ENCODE assay signal across 16 cellular contexts in genomic region chr7:47556511-47557180, GRCh38. TPM values are rescaled to one million over a fixed set of nuclear protein-coding genes. Genes with fewer than 3 reads are reported as not detected.
DNase-seq lines count a peak whose midpoint lies in the region; ATAC-seq and TF ChIP-seq lines count a peak whose summit lies in the region.
"Had no signal": no experiment of that assay in that cellular context is flagged by ENCODE, and none has a peak within 500 bp of the region (broad histone marks: within the 10 kb centered on the region; RNA-seq: fewer than 3 reads in every experiment).

No MANE protein-coding gene starts in this region.

- CTCF ChIA-PET in mammary epithelial cell (lab: Charles Lee; ENCODE audit: low non-redundant PET) (no interaction called here), MCF 10A (lab: Yijun Ruan, JAX) (interaction anchor here (0.6 kb wide), 1 partner anchor 1420 kb away, joined by 3 read pairs; no protein-coding TSS in a partner anchor), WTC11 (lab: Charles Lee) (no interaction called here)

- H3K27ac Mint-ChIP-seq in MCF 10A (ENCODE audit: low read depth, unreplicated experiment) (no peak overlapping the region), WTC11 (peak overlapping the region; percentile 70)
- H3K27ac Mint-ChIP-seq: activated naive CD4-positive, alpha-beta T cell treated with anti-CD3 and anti-CD28 coated beads for 36 hours; natural killer cell treated with Interleukin-12 subunit alpha and Interleukin-12 subunit beta and Interleukin-15 and Interleukin-18, amount 100 ng/mL, for 72 hours had no signal

- H3K27me3 Mint-ChIP-seq in MCF 10A (ENCODE audit: insufficient read depth, unreplicated experiment): no peaks in the 10 kb centered on the region
- H3K27me3 Mint-ChIP-seq in WTC11 (ENCODE audit: low read depth): no peaks in the 10 kb centered on the region
- H3K27me3 Mint-ChIP-seq: natural killer cell treated with Interleukin-12 subunit alpha and Interleukin-12 subunit beta and Interleukin-15 and Interleukin-18, amount 100 ng/mL, for 72 hours had no signal

- H3K4me3 Mint-ChIP-seq in MCF 10A (ENCODE audit: unreplicated experiment) (no peak overlapping the region), WTC11 (no peak overlapping the region)
- H3K4me3 Mint-ChIP-seq: activated naive CD4-positive, alpha-beta T cell treated with anti-CD3 and anti-CD28 coated beads for 36 hours; natural killer cell treated with Interleukin-12 subunit alpha and Interleukin-12 subunit beta and Interleukin-15 and Interleukin-18, amount 100 ng/mL, for 72 hours had no signal

- H4K20me1 ChIP-seq in mammary epithelial cell (ENCODE audit: insufficient read depth, low read length) (no peaks in the 10 kb centered on the region), MM.1S (ENCODE audit: insufficient read depth, low read length) (no peaks in the 10 kb centered on the region)

- DNase-seq in mammary epithelial cell (no peak), MCF 10A (ENCODE audit: unreplicated experiment) (no peak), WTC11 (ENCODE audit: low spot score) (no peak), right lobe of liver (no peak), dorsolateral prefrontal cortex (no peak), SHP77 treated with DMSO at 0.1 percent for 48 hours (lab: John Stamatoyannopoulos, UW) (no peak), MM.1S (no peak)
- DNase-seq: activated naive CD4-positive, alpha-beta T cell treated with anti-CD3 and anti-CD28 coated beads for 36 hours; KG1; NCI-H1930; stimulated activated naive CD4-positive, alpha-beta T cell had no signal

- no peak overlapping the region for H3K9ac ChIP-seq in mammary epithelial cell (ENCODE audit: insufficient read depth, low read length)
- H3K9ac ChIP-seq in MM.1S (ENCODE audit: low read length): no peak overlapping the region

- H3K9me3 ChIP-seq in mammary epithelial cell (replicated peaks; ENCODE audit: insufficient read depth, low read length) (no peaks in the 10 kb centered on the region), right lobe of liver (no peaks in the 10 kb centered on the region), MM.1S (replicated peaks; ENCODE audit: insufficient read depth, low read length) (no peaks in the 10 kb centered on the region)
- H3K9me3 ChIP-seq: right atrium auricular region had no signal

- peak overlapping the region; percentile 20 for H3K4me2 ChIP-seq in mammary epithelial cell (ENCODE audit: insufficient read depth, low read depth, low read length)
- H3K4me2 ChIP-seq in MM.1S (ENCODE audit: low read depth, low read length): no peak overlapping the region

- POLR2A ChIA-PET in MCF 10A (lab: Yijun Ruan, JAX): interaction anchor here (0.6 to 0.9 kb wide), 3 partner anchors 8 to 16 kb away, joined by 3 read pairs; no protein-coding TSS in a partner anchor
- POLR2A ChIA-PET in WTC11 (lab: Charles Lee): no interaction called here

- TF ChIP-seq POLR2A in right lobe of liver (IDR thresholded peaks at IDR 0.05): no peak

- intact Hi-C loops in mammary epithelial cell (cut with micrococcal nuclease) (no loop called here), MCF 10A (cut with micrococcal nuclease) (no loop called here), right lobe of liver (cut with DNase I) (no loop called here), dorsolateral prefrontal cortex (cut with DNase I) (no loop called here)

- H3K36me3 ChIP-seq in mammary epithelial cell (ENCODE audit: insufficient read depth, low read length) (no peaks in the 10 kb centered on the region), right lobe of liver (no peaks in the 10 kb centered on the region), MM.1S (replicated peaks; ENCODE audit: insufficient read depth, low read length) (no peaks in the 10 kb centered on the region)
- H3K36me3 ChIP-seq: right atrium auricular region had no signal

- H3K4me1 ChIP-seq in mammary epithelial cell (ENCODE audit: insufficient read depth, low read length): peaks cover 50% of the 10 kb centered on the region
- H3K4me1 ChIP-seq in right lobe of liver: peaks cover 0 to under 1% (median 0%) of the 10 kb centered on the region in 4 donors
- no peaks in the 10 kb centered on the region for H3K4me1 ChIP-seq in MM.1S (ENCODE audit: low read length)

- H3K36me3 Mint-ChIP-seq in MCF 10A (ENCODE audit: insufficient read depth, unreplicated experiment) (peaks cover 20% of the 10 kb centered on the region), WTC11 (peaks cover 16% of the 10 kb centered on the region)
- H3K36me3 Mint-ChIP-seq: natural killer cell treated with Interleukin-12 subunit alpha and Interleukin-12 subunit beta and Interleukin-15 and Interleukin-18, amount 100 ng/mL, for 72 hours had no signal

- H3K9me2 ChIP-seq in MM.1S (replicated peaks; ENCODE audit: insufficient read depth, low read length): no peaks in the 10 kb centered on the region

- H3K79me2 ChIP-seq in mammary epithelial cell (ENCODE audit: insufficient read depth, low read length) (peaks cover 45% of the 10 kb centered on the region), MM.1S (ENCODE audit: low read length) (peaks cover 31% of the 10 kb centered on the region)

- H3K4me3 ChIP-seq in mammary epithelial cell (replicated peaks in 1 of 3; ENCODE audit: insufficient read depth in 1 of 3, low read depth in 2 of 3, low read length in 3 of 3) (no peak overlapping the region), right lobe of liver (no peak overlapping the region), dorsolateral prefrontal cortex (no peak overlapping the region), MM.1S (ENCODE audit: low read length) (no peak overlapping the region)
- H3K4me3 ChIP-seq: right atrium auricular region, SK-N-MC had no signal

- BruUV-seq in mammary epithelial cell (replicated peaks; lab: Mats Ljungman, UMichigan) (no TSS peak), MCF 10A (replicated peaks; lab: Mats Ljungman, UMichigan) (no TSS peak)

- dilution Hi-C loops in mammary epithelial cell (cut with HindIII; ENCODE audit: low sequenced_read_pairs): no loop called here

- H3K9me3 Mint-ChIP-seq in MCF 10A (ENCODE audit: unreplicated experiment) (no peaks in the 10 kb centered on the region), WTC11 (peaks cover 13% of the 10 kb centered on the region)
- H3K9me3 Mint-ChIP-seq: activated naive CD4-positive, alpha-beta T cell treated with anti-CD3 and anti-CD28 coated beads for 36 hours; natural killer cell treated with Interleukin-12 subunit alpha and Interleukin-12 subunit beta and Interleukin-15 and Interleukin-18, amount 100 ng/mL, for 72 hours had no signal

- ATAC-seq in WTC11 (no peak), right lobe of liver (peak; percentile 42 to 62 (median 55)), HG03342 (IDR thresholded peaks at IDR 0.05; ENCODE audit: unreplicated experiment) (no peak)

- H3K4me1 Mint-ChIP-seq in MCF 10A (ENCODE audit: insufficient read depth, unreplicated experiment) (peaks cover 41% of the 10 kb centered on the region), WTC11 (peaks cover 37% of the 10 kb centered on the region)

- H3K27ac ChIP-seq in mammary epithelial cell (ENCODE audit: insufficient read depth, low read depth, low read length): no peak overlapping the region
- H3K27ac ChIP-seq in right lobe of liver: no peak overlapping the region
- no peak overlapping the region for H3K27ac ChIP-seq in dorsolateral prefrontal cortex
- H3K27ac ChIP-seq in MM.1S (ENCODE audit: low read length): no peak overlapping the region
- H3K27ac ChIP-seq: 22Rv1, SK-N-MC had no signal

- WGBS in mammary epithelial cell (ENCODE audit: low coverage, missing lambda C conversion rate): 86% methylated on average over 12 of the region's 13 CpGs
- WGBS in right lobe of liver (ENCODE audit: insufficient coverage, low coverage, low lambda C conversion rate, missing lambda C conversion rate): 89% methylated on average over 5 of the region's 13 CpGs

- H2AFZ ChIP-seq in mammary epithelial cell (ENCODE audit: low read depth, low read length) (no peak overlapping the region), MM.1S (ENCODE audit: low read length) (no peak overlapping the region)

- in situ Hi-C loops in mammary epithelial cell (cut with MboI; ENCODE audit: low sequenced_read_pairs in 2 of 2): no loop called here

- H3F3A ChIP-seq in MM.1S (ENCODE audit: insufficient read depth, low read length): no peaks in the 10 kb centered on the region

- H3K27me3 ChIP-seq in mammary epithelial cell (ENCODE audit: insufficient read depth, low read length) (no peaks in the 10 kb centered on the region), right lobe of liver (no peaks in the 10 kb centered on the region), dorsolateral prefrontal cortex (no peaks in the 10 kb centered on the region), MM.1S (replicated peaks; ENCODE audit: insufficient read depth, low read length) (no peaks in the 10 kb centered on the region)
- H3K27me3 ChIP-seq: right atrium auricular region had no signal

- TF ChIP-seq CTCF in mammary epithelial cell (conservative IDR thresholded peaks at IDR 0.05 in 1 of 2, IDR thresholded peaks at IDR 0.05 in 1 of 2; ENCODE audit: extremely low read depth in 1 of 2, insufficient read depth in 1 of 2, low read depth in 1 of 2, low read length in 2 of 2) (no peak), MCF 10A (IDR thresholded peaks at IDR 0.05; ENCODE audit: unreplicated experiment) (no peak), WTC11 (IDR thresholded peaks at IDR 0.05) (no peak), right lobe of liver (IDR thresholded peaks at IDR 0.05) (no peak), dorsolateral prefrontal cortex (IDR thresholded peaks at IDR 0.05 in 54 of 56, conservative IDR thresholded peaks at IDR 0.05 in 2 of 56; ENCODE audit: low read depth in 1 of 56, partially characterized antibody in 56 of 56) (no peak), MM.1S (IDR thresholded peaks at IDR 0.05; ENCODE audit: low read length) (no peak)

TF ChIP-seq in WTC11, 78 proteins besides CTCF, POLR2A, EP300 and RAD21 (continues in another document):
- no peak for TF ChIP-seq OVOL2 (CRISPR knock-in tag; IDR thresholded peaks at IDR 0.05; ENCODE audit: borderline replicate concordance)
- TF ChIP-seq, protein P1, sequence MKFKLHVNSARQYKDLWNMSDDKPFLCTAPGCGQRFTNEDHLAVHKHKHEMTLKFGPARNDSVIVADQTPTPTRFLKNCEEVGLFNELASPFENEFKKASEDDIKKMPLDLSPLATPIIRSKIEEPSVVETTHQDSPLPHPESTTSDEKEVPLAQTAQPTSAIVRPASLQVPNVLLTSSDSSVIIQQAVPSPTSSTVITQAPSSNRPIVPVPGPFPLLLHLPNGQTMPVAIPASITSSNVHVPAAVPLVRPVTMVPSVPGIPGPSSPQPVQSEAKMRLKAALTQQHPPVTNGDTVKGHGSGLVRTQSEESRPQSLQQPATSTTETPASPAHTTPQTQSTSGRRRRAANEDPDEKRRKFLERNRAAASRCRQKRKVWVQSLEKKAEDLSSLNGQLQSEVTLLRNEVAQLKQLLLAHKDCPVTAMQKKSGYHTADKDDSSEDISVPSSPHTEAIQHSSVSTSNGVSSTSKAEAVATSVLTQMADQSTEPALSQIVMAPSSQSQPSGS (CRISPR knock-in tag; IDR thresholded peaks at IDR 0.05; ENCODE audit: borderline replicate concordance, low read depth): no peak

RNA-seq across cellular contexts. Expression of gene TNS3, which starts 25.3 kb away (rescaled TPM):
- total RNA-seq in mammary epithelial cell (10 to 100 TPM; 15.0 to 43.5 TPM), MCF 10A (2022) (30.1 and 33.3 TPM in 2 replicates), WTC11 (2021) (28.3 to 37.7 TPM (median 29.6 TPM) in 3 replicates), right lobe of liver (10 to 100 TPM; 51.2 to 95.0 (median 58.4) TPM), dorsolateral prefrontal cortex (100 to 1,000 TPM in 5 of 120 experiments, 10 to 100 TPM in 115; 16.5 to 145 (median 47.8) TPM)
- 12.9 TPM for polyA plus RNA-seq in mammary epithelial cell
- polyA minus RNA-seq in mammary epithelial cell: 27.8 TPM

Comparison
In these comparisons a context has a peak if more than half of its experiments do, and no peak if none do; other contexts are left out.
1. ATAC-seq: peak in right lobe of liver (4 of 4); none in WTC11 (single experiment) and HG03342 (single experiment).